21 cellular contexts compared by ENCODE assay signal in genomic region chr1:173127369-173128307, GRCh38.
"Had no signal": no experiment of that assay in that cellular context is flagged by ENCODE, and none has a peak within 500 bp of the region (broad histone marks: within the 10 kb centered on the region; RNA-seq: fewer than 3 reads in every experiment).

No MANE protein-coding gene starts in this region.

- H3K4me3 ChIP-seq: heart left ventricle, testis, upper lobe of left lung had no signal

- H3K27me3 Mint-ChIP-seq: central memory CD8-positive, alpha-beta T cell had no signal

- H3K36me3 ChIP-seq: heart left ventricle, upper lobe of left lung, WERI-Rb-1 had no signal

- H3K27ac Mint-ChIP-seq: activated T-cell treated with anti-CD3 and anti-CD28 coated beads, Interleukin-2, amount 50 U/mL, for 72 hours; stimulated activated effector memory CD8-positive, alpha-beta T cell treated with anti-CD3 and anti-CD28 coated beads, Interleukin-12 subunit alpha, Interleukin-12 subunit beta, amount 100 ng/mL, for 72 hours had no signal

- H3K4me1 ChIP-seq: testis had no signal

- FAIRE-seq: endometrium, frontal cortex had no signal

- H3K9me3 ChIP-seq: heart left ventricle, testis, upper lobe of left lung had no signal

- DNase-seq: activated CD4-positive, alpha-beta T cell treated with anti-CD3 and anti-CD28 coated beads, Interleukin-2, amount 50 U/mL, for 4 hours; activated effector memory CD4-positive, alpha-beta T cell treated with anti-CD3 and anti-CD28 coated beads, Interleukin-2, amount 50 U/mL, for 16 hours; activated naive CD4-positive, alpha-beta T cell treated with anti-CD3 and anti-CD28 coated beads, Interleukin-2, amount 50 U/mL, for 16 hours; activated T-cell treated with anti-CD3 and anti-CD28 coated beads, Interleukin-2, amount 50 U/mL, for 72 hours; aorta; cortex of kidney; heart left ventricle; kidney glomerular epithelial cell; mammary epithelial cell; midbrain; stimulated activated CD4-positive, alpha-beta T cell treated with anti-CD3 and anti-CD28 coated beads, Interleukin-4, amount 100 ng/mL, for 24 hours; T-helper 2 cell; testis; WERI-Rb-1 had no signal

- H3K9me3 Mint-ChIP-seq: central memory CD8-positive, alpha-beta T cell; stimulated activated effector memory CD8-positive, alpha-beta T cell treated with anti-CD3 and anti-CD28 coated beads, Interleukin-12 subunit alpha, Interleukin-12 subunit beta, amount 100 ng/mL, for 72 hours had no signal

- H3K27ac ChIP-seq: heart left ventricle, testis, WERI-Rb-1 had no signal

- H3K36me3 Mint-ChIP-seq: stimulated activated effector memory CD8-positive, alpha-beta T cell treated with anti-CD3 and anti-CD28 coated beads, Interleukin-12 subunit alpha, Interleukin-12 subunit beta, amount 100 ng/mL, for 72 hours had no signal

- H3K4me3 Mint-ChIP-seq: activated T-cell treated with anti-CD3 and anti-CD28 coated beads, Interleukin-2, amount 50 U/mL, for 72 hours; central memory CD8-positive, alpha-beta T cell; neural crest cell; stimulated activated effector memory CD8-positive, alpha-beta T cell treated with anti-CD3 and anti-CD28 coated beads, Interleukin-12 subunit alpha, Interleukin-12 subunit beta, amount 100 ng/mL, for 72 hours had no signal

- H3K4me1 Mint-ChIP-seq: central memory CD8-positive, alpha-beta T cell; stimulated activated effector memory CD8-positive, alpha-beta T cell treated with anti-CD3 and anti-CD28 coated beads, Interleukin-12 subunit alpha, Interleukin-12 subunit beta, amount 100 ng/mL, for 72 hours had no signal

- H3K27me3 ChIP-seq: heart left ventricle, testis, upper lobe of left lung had no signal

- ATAC-seq: activated T-cell treated with anti-CD3 and anti-CD28 coated beads, Interleukin-2, amount 50 U/mL, for 72 hours; heart left ventricle; sciatic nerve; stimulated activated effector memory CD8-positive, alpha-beta T cell treated with anti-CD3 and anti-CD28 coated beads, Interleukin-12 subunit alpha, Interleukin-12 subunit beta, amount 100 ng/mL, for 72 hours had no signal
